ENCODE assay signal across 23 cellular contexts in genomic region chr7:149300751-149301150, GRCh38.
"Had no signal": no experiment of that assay in that cellular context is flagged by ENCODE, and none has a peak within 500 bp of the region (broad histone marks: within the 10 kb centered on the region; RNA-seq: fewer than 3 reads in every experiment).

No MANE protein-coding gene starts in this region.

- H3K4me3 ChIP-seq: SJSA1 had no signal

- H3K27me3 ChIP-seq: SJSA1 had no signal

- H3K27ac ChIP-seq: SJSA1 had no signal

- H3K9me3 ChIP-seq: SJSA1 had no signal

- H3K4me1 ChIP-seq: SJSA1 had no signal

- DNase-seq: activated CD4-positive, alpha-beta T cell treated with anti-CD3 and anti-CD28 coated beads for 48 hours; activated CD4-positive, alpha-beta T cell treated with anti-CD3 and anti-CD28 coated beads, Interleukin-2, amount 50 U/mL, for 4 hours; activated CD4-positive, CD25-positive, alpha-beta regulatory T cell treated with anti-CD3 and anti-CD28 coated beads, Interleukin-2, amount 50 U/mL, for 72 hours; activated CD8-positive, alpha-beta T cell treated with anti-CD3 and anti-CD28 coated beads, Interleukin-2, amount 10 ng/mL, durations not matched to agents 7 days and 5 days; activated naive CD4-positive, alpha-beta T cell treated with Interleukin-2 at 50 U/mL for 16 hours; activated naive CD8-positive, alpha-beta T cell treated with anti-CD3 and anti-CD28 coated beads, Interleukin-2, amount 50 U/mL, for 24 hours; activated T-cell treated with anti-CD3 and anti-CD28 coated beads, Interleukin-2, amount 50 U/mL, for 4 hours; amniotic stem cell; Karpas-422; MM.1S; NCI-H1105 treated with DMSO at 0.1 percent for 48 hours; NCI-H1436 treated with DMSO at 0.1 percent for 48 hours; NCI-H187; NCI-H2081; NCI-H510A treated with DMSO at 0.1 percent for 48 hours; NCI-H69; NK-92 treated with Interleukin-12 subunit alpha and Interleukin-12 subunit beta, amount 100 ng/mL, for 24 hours; PC-3; SHP77 had no signal

- ATAC-seq: activated CD8-positive, alpha-beta T cell treated with anti-CD3 and anti-CD28 coated beads, Interleukin-2, amount 10 ng/mL, durations not matched to agents 7 days and 5 days; activated naive CD4-positive, alpha-beta T cell treated with anti-CD3 and anti-CD28 coated beads, Interleukin-2, amount 50 U/mL, for 72 hours; activated naive CD8-positive, alpha-beta T cell treated with anti-CD3 and anti-CD28 coated beads, Interleukin-2, amount 50 U/mL, for 24 hours; activated T-cell treated with anti-CD3 and anti-CD28 coated beads, Interleukin-2, amount 50 U/mL, for 4 hours; PC-3; SK-N-SH treated with all-trans-retinoic acid at 6 μM for 48 hours; WTC11 had no signal

- H3K36me3 ChIP-seq: SJSA1 had no signal
